In the genomic region with DNA sequence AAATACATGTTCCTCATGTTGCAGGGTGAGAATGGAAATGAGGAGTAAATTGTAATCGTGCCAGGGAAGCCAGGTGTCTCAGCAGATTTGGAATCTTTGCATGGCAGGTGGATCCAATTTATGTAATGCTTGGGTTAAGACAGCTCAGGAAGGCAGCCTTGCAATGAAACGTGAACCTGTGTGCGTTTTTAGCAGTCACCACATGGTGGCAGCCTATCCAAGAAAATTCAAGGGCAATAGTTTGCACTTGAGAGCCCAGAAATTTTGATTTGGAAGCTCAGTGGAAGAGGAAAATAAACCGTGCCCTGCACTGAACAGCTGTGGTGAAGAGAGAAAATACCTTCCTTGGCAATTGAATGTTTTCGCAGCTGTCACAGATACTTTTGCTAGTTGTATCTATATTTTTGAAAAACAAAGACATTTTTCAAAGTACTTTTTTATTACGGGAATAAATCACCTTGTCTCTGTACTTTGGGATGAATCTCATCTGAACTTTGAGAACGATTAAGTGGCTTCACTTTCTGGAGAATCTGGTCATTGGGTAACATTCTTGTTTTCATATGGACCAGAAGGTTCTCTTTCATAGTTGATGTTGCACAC, we compare ENCODE assay signal across 8 cellular contexts. TPM values are rescaled to one million over a fixed set of nuclear protein-coding genes. Genes with fewer than 3 reads are reported as not detected.
DNase-seq lines count a peak whose midpoint lies in the region; ATAC-seq and TF ChIP-seq lines count a peak whose summit lies in the region.

No MANE protein-coding gene starts in this region.

- H3K9ac ChIP-seq in OCI-LY1 (ENCODE audit: low read length) (no peak overlapping the region), neural progenitor cell (no peak overlapping the region)

- no peaks in the 10 kb centered on the region for H3K9me3 Mint-ChIP-seq in activated T-cell treated with anti-CD3 and anti-CD28 coated beads, Interleukin-2, amount 50 U/mL, for 24 hours
- no peaks in the 10 kb centered on the region for H3K9me3 Mint-ChIP-seq in neural progenitor cell

- H3K79me2 ChIP-seq in OCI-LY1 (ENCODE audit: insufficient read depth, low read length) (no peaks in the 10 kb centered on the region), neural progenitor cell (ENCODE audit: low read depth) (no peaks in the 10 kb centered on the region)

- H3K4me1 ChIP-seq in OCI-LY1 (ENCODE audit: insufficient read depth, low read length, severe bottlenecking) = peaks cover 23% of the 10 kb centered on the region
- no peaks in the 10 kb centered on the region for H3K4me1 ChIP-seq in neural progenitor cell

- no peaks in the 10 kb centered on the region for H3K27me3 Mint-ChIP-seq in activated T-cell treated with anti-CD3 and anti-CD28 coated beads, Interleukin-2, amount 50 U/mL, for 24 hours
- no peaks in the 10 kb centered on the region for H3K27me3 Mint-ChIP-seq in neural progenitor cell (ENCODE audit: insufficient read depth, low read depth)

- no peak overlapping the region for H3K27ac Mint-ChIP-seq in activated T-cell treated with anti-CD3 and anti-CD28 coated beads, Interleukin-2, amount 50 U/mL, for 24 hours
- no peak overlapping the region for H3K27ac Mint-ChIP-seq in neural progenitor cell

- peak; percentile 3 to 29 (median 14) for DNase-seq in activated CD4-positive, CD25-positive, alpha-beta regulatory T cell (lab: John Stamatoyannopoulos, UW)
- peak; percentile 83 for DNase-seq in HT-29 (ENCODE audit: low spot score)
- DNase-seq in activated T-cell treated with anti-CD3 and anti-CD28 coated beads, Interleukin-2, amount 50 U/mL, for 24 hours = peak; percentile 61
- peak; percentile 86 for DNase-seq in fibroblast of mammary gland (ENCODE audit: low read depth)
- DNase-seq in neural progenitor cell (ENCODE audit: low spot score) = peak; percentile 68
- DNase-seq in superior temporal gyrus (ENCODE audit: extremely low spot score) = peak; percentile 91

- H2AFZ ChIP-seq in OCI-LY1 (ENCODE audit: low read length) (no peak overlapping the region), neural progenitor cell (replicated peaks) (no peak overlapping the region)

- H3K4me2 ChIP-seq in OCI-LY1 (ENCODE audit: low read length) (no peak overlapping the region), neural progenitor cell (no peak overlapping the region)

- peaks cover 33% of the 10 kb centered on the region for H3K4me1 Mint-ChIP-seq in activated T-cell treated with anti-CD3 and anti-CD28 coated beads, Interleukin-2, amount 50 U/mL, for 24 hours (ENCODE audit: low read depth)
- H3K4me1 Mint-ChIP-seq in neural progenitor cell = no peaks in the 10 kb centered on the region

- no peak overlapping the region for H3K4me3 ChIP-seq in OCI-LY1 (ENCODE audit: low read depth, low read length, poor library complexity, severe bottlenecking)
- no peak overlapping the region for H3K4me3 ChIP-seq in fibroblast of mammary gland (ENCODE audit: control insufficient read depth, low read depth, low read length)
- H3K4me3 ChIP-seq in neural progenitor cell = no peak overlapping the region

- H3F3A ChIP-seq in OCI-LY1 (ENCODE audit: insufficient read depth, low read length) = no peaks in the 10 kb centered on the region
- no peaks in the 10 kb centered on the region for H3F3A ChIP-seq in neural progenitor cell (ENCODE audit: low read depth)

- ATAC-seq in activated CD4-positive, CD25-positive, alpha-beta regulatory T cell treated with anti-CD3 and anti-CD28 coated beads, Interleukin-2, amount 50 U/mL, for 24 hours = no peak

- H3K9me3 ChIP-seq in OCI-LY1 (ENCODE audit: low read length) (no peaks in the 10 kb centered on the region), neural progenitor cell (ENCODE audit: low read depth) (no peaks in the 10 kb centered on the region)

- TF ChIP-seq CTCF in OCI-LY1 (IDR thresholded peaks at IDR 0.05; ENCODE audit: low read length) (peak; percentile 87), fibroblast of mammary gland (conservative IDR thresholded peaks at IDR 0.05; ENCODE audit: control insufficient read depth, insufficient read depth, low read depth, low read length) (peak; percentile 88), neural progenitor cell (IDR thresholded peaks at IDR 0.05) (peak; percentile 84)

- peaks cover 94% of the 10 kb centered on the region for H3K36me3 Mint-ChIP-seq in activated T-cell treated with anti-CD3 and anti-CD28 coated beads, Interleukin-2, amount 50 U/mL, for 24 hours (ENCODE audit: low read depth)
- peaks cover 7% of the 10 kb centered on the region for H3K36me3 Mint-ChIP-seq in neural progenitor cell

- H3K36me3 ChIP-seq in OCI-LY1 (ENCODE audit: insufficient read depth, low read length) (peaks cover 46% of the 10 kb centered on the region; the same call in 1 of the 2 replicates), neural progenitor cell (no peaks in the 10 kb centered on the region)

- H3K27ac ChIP-seq in OCI-LY1 (ENCODE audit: low read depth, low read length, poor library complexity, severe bottlenecking) (no peak overlapping the region), neural progenitor cell (no peak overlapping the region)

- H4K20me1 ChIP-seq in OCI-LY1 (ENCODE audit: insufficient read depth, low read length) (no peaks in the 10 kb centered on the region), neural progenitor cell (ENCODE audit: low read depth) (no peaks in the 10 kb centered on the region)

- H3K9me2 ChIP-seq in OCI-LY1 (ENCODE audit: low read depth, low read length) = no peaks in the 10 kb centered on the region

- H3K4me3 Mint-ChIP-seq in activated T-cell treated with anti-CD3 and anti-CD28 coated beads, Interleukin-2, amount 50 U/mL, for 24 hours = no peak overlapping the region
- H3K4me3 Mint-ChIP-seq in neural progenitor cell = no peak overlapping the region

- H3K27me3 ChIP-seq in OCI-LY1 (ENCODE audit: insufficient read depth, low read length) (no peaks in the 10 kb centered on the region), neural progenitor cell (no peaks in the 10 kb centered on the region)

RNA-seq across cellular contexts. Expression of gene MTHFD1L, which starts 26.5 kb away (rescaled TPM):
- total RNA-seq in HT-29 (2014; rRNA removed; shearing (Covaris generic)) = 14.7 and 16.4 TPM in 2 replicates
- total RNA-seq in neural progenitor cell (ENCODE audit: low replicate concordance) = 26.3 and 32.5 TPM in 2 replicates

Comparison
In these comparisons a context has a peak if more than half of its experiments do, and no peak if none do; other contexts are left out.
1. DNase-seq: peak in every context shown above with its lines; median percentile 91 in superior temporal gyrus; 86 in fibroblast of mammary gland; 83 in HT-29; 68 in neural progenitor cell; 61 in activated T-cell treated with anti-CD3 and anti-CD28 coated beads, Interleukin-2, amount 50 U/mL, for 24 hours; 14 in activated CD4-positive, CD25-positive, alpha-beta regulatory T cell.